ENCODE assay signal across 8 cellular contexts in the genomic region with DNA sequence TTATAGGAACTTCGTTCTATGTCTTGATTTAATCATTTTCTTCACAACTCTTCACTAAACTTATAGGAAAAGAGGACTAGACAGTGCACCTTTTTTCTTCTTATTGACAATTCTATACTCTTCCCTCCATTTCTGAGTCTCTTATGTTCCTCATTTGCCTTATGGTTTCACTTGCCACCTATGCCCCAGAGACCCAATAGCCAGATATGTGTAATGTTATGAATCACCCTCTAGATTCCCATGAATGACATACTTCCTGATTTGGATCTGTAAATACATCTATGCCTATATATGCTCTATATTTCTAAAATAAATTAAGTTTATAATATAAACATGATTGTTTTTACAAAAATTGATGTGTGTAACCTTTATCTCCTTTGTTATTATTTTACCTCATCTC.
DNase-seq lines count a peak whose midpoint lies in the region; ATAC-seq, FAIRE-seq and TF ChIP-seq lines count a peak whose summit lies in the region.

No MANE protein-coding gene starts in this region.

- peaks cover 45% of the 10 kb centered on the region for H3K4me1 Mint-ChIP-seq in CD14-positive monocyte
- no peaks in the 10 kb centered on the region for H3K4me1 Mint-ChIP-seq in activated CD4-positive, alpha-beta memory T cell treated with anti-CD3 and anti-CD28 coated beads, Interleukin-2, amount 10 ng/mL, durations not matched to agents 7 days and 5 days

- peaks cover 0 to 1% (median 0%) of the 10 kb centered on the region in 3 donors for H3K27me3 Mint-ChIP-seq in CD14-positive monocyte (ENCODE audit: low read depth in 3 of 3)
- no peaks in the 10 kb centered on the region for H3K27me3 Mint-ChIP-seq in activated CD4-positive, alpha-beta memory T cell treated with anti-CD3 and anti-CD28 coated beads, Interleukin-2, amount 10 ng/mL, durations not matched to agents 7 days and 5 days

- H3K9me3 ChIP-seq in suprapubic skin, result no peaks in the 10 kb centered on the region

- no peak overlapping the region for H3K27ac ChIP-seq in suprapubic skin

- ATAC-seq in GM19468 (IDR thresholded peaks at IDR 0.05; ENCODE audit: extremely low read depth, unreplicated experiment), result peak; percentile 48
- peak; percentile 73 for ATAC-seq in HG03520 (IDR thresholded peaks at IDR 0.05; ENCODE audit: unreplicated experiment)

- TF ChIP-seq CTCF in CD14-positive monocyte (IDR thresholded peaks at IDR 0.05) (no peak), epithelial cell of esophagus (IDR thresholded peaks at IDR 0.05; ENCODE audit: insufficient read depth, low read depth, low read length, missing control alignments) (no peak), suprapubic skin (IDR thresholded peaks at IDR 0.05) (no peak)

- intact Hi-C loops in CD14-positive monocyte (cut with micrococcal nuclease), result loop anchor here (10.0 kb wide), 2 partner anchors 92 to 512 kb away; a partner anchor contains a TSS

- TF ChIP-seq EP300 in suprapubic skin (IDR thresholded peaks at IDR 0.05), result no peak

- H3K9me3 Mint-ChIP-seq in CD14-positive monocyte, result peaks cover 0 to 5% (median 0%) of the 10 kb centered on the region in 7 donors
- H3K9me3 Mint-ChIP-seq in activated CD4-positive, alpha-beta memory T cell treated with anti-CD3 and anti-CD28 coated beads, Interleukin-2, amount 10 ng/mL, durations not matched to agents 7 days and 5 days, result no peaks in the 10 kb centered on the region

- no peaks in the 10 kb centered on the region for H3K36me3 ChIP-seq in suprapubic skin

- POLR2A ChIA-PET in activated CD4-positive, alpha-beta memory T cell treated with anti-CD3 and anti-CD28 coated beads, Interleukin-2, amount 10 ng/mL, durations not matched to agents 7 days and 5 days (lab: Charles Lee), result no interaction called here

- TF ChIP-seq POLR2A in suprapubic skin (IDR thresholded peaks at IDR 0.05), result no peak

- H3K4me3 ChIP-seq in epithelial cell of esophagus (ENCODE audit: low read length) (no peak overlapping the region), suprapubic skin (no peak overlapping the region)

- DNase-seq in CD14-positive monocyte (ENCODE audit: low spot score), result peak; percentile 56
- peak; percentile 53 for DNase-seq in epithelial cell of esophagus (ENCODE audit: low read depth)
- DNase-seq in urothelium cell line (ENCODE audit: low spot score), result no peak
- DNase-seq in AG08396 (ENCODE audit: low spot score), result no peak
- no peak for DNase-seq in suprapubic skin (ENCODE audit: low spot score in 2 of 2)
- DNase-seq in activated CD4-positive, alpha-beta memory T cell treated with anti-CD3 and anti-CD28 coated beads, Interleukin-2, amount 10 ng/mL, durations not matched to agents 7 days and 5 days, result no peak

- CTCF ChIA-PET in activated CD4-positive, alpha-beta memory T cell treated with anti-CD3 and anti-CD28 coated beads, Interleukin-2, amount 10 ng/mL, durations not matched to agents 7 days and 5 days (lab: Charles Lee), result no interaction called here

- no peaks in the 10 kb centered on the region for H3K27me3 ChIP-seq in suprapubic skin

- H3K27ac Mint-ChIP-seq in CD14-positive monocyte, result peak overlapping the region; percentile 97 to 99 (median 97)
- no peak overlapping the region for H3K27ac Mint-ChIP-seq in activated CD4-positive, alpha-beta memory T cell treated with anti-CD3 and anti-CD28 coated beads, Interleukin-2, amount 10 ng/mL, durations not matched to agents 7 days and 5 days

- WGBS in suprapubic skin, result 76% methylated on average over 1 of the region's 1 CpG

- no peak for FAIRE-seq in urothelium cell line (lab: Jason Lieb, UNC)

- H3K36me3 Mint-ChIP-seq in CD14-positive monocyte, result peaks cover 0 to 2% of the 10 kb centered on the region in 2 donors
- H3K36me3 Mint-ChIP-seq in activated CD4-positive, alpha-beta memory T cell treated with anti-CD3 and anti-CD28 coated beads, Interleukin-2, amount 10 ng/mL, durations not matched to agents 7 days and 5 days (ENCODE audit: low read depth), result no peaks in the 10 kb centered on the region

- H3K4me3 Mint-ChIP-seq in CD14-positive monocyte, result peak overlapping the region; percentile 43 to 83
- no peak overlapping the region for H3K4me3 Mint-ChIP-seq in activated CD4-positive, alpha-beta memory T cell treated with anti-CD3 and anti-CD28 coated beads, Interleukin-2, amount 10 ng/mL, durations not matched to agents 7 days and 5 days

- no peaks in the 10 kb centered on the region for H3K4me1 ChIP-seq in suprapubic skin

Comparison
In these comparisons a context has a peak if more than half of its experiments do, and no peak if none do; other contexts are left out.
1. DNase-seq: peak in CD14-positive monocyte (single experiment) and epithelial cell of esophagus (single experiment); none in urothelium cell line (single experiment), AG08396 (single experiment), suprapubic skin (0 of 2) and activated CD4-positive, alpha-beta memory T cell treated with anti-CD3 and anti-CD28 coated beads, Interleukin-2, amount 10 ng/mL, durations not matched to agents 7 days and 5 days (single experiment).